ENCODE assay signal across 27 cellular contexts in the genomic region with DNA sequence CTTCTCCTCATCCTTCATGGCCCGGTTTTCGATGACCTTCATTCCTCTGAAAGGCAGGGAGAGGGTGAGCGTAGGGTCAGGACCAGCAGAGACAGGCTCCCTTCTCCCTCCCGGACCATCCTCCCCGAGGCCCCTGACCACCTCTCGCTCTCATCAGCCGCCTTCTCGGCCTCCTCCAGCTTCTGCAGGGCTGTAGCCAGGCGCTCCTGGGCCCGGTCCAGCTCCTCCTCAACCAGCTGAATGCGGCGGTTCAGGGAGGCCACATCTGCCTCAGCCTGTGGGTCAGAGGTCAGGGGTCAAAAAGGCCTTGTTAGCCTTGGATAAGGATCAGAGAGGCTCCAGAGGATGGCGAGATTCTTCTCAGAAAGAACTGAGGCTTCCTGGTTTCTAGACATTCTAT. TPM values are rescaled to one million over a fixed set of nuclear protein-coding genes. Genes with fewer than 3 reads are reported as not detected.
DNase-seq lines count a peak whose midpoint lies in the region; ATAC-seq, FAIRE-seq and TF ChIP-seq lines count a peak whose summit lies in the region.
"Had no signal": no experiment of that assay in that cellular context is flagged by ENCODE, and none has a peak within 500 bp of the region (broad histone marks: within the 10 kb centered on the region; RNA-seq: fewer than 3 reads in every experiment).

No MANE protein-coding gene starts in this region.

- no peak overlapping the region for H3K4me3 ChIP-seq in cardiac muscle cell
- H3K4me3 ChIP-seq in kidney (ENCODE audit: low read length in 2 of 2) = no peak overlapping the region
- peak overlapping the region in 1 of 2 donors; percentile 8 for H3K4me3 ChIP-seq in prostate gland
- H3K4me3 ChIP-seq in vagina = peak overlapping the region; percentile 19 to 28
- H3K4me3 ChIP-seq: adrenal gland, SK-N-MC had no signal

- H3K4me1 ChIP-seq in cardiac muscle cell (ENCODE audit: low read depth) = peaks cover 32% of the 10 kb centered on the region
- H3K4me1 ChIP-seq in kidney (ENCODE audit: control insufficient read depth in 1 of 2, insufficient read depth in 1 of 2, low read depth in 1 of 2, low read length in 2 of 2) = peaks cover 0 to 6% of the 10 kb centered on the region in 2 donors
- H3K4me1 ChIP-seq in prostate gland (replicated peaks) = no peaks in the 10 kb centered on the region
- peaks cover 32% of the 10 kb centered on the region for H3K4me1 ChIP-seq in vagina

- H3K27me3 ChIP-seq in cardiac muscle cell (no peaks in the 10 kb centered on the region), prostate gland (replicated peaks; ENCODE audit: insufficient read depth) (no peaks in the 10 kb centered on the region), vagina (no peaks in the 10 kb centered on the region)
- H3K27me3 ChIP-seq: adrenal gland, tibial nerve had no signal

- peaks cover 36% of the 10 kb centered on the region for H3K36me3 ChIP-seq in cardiac muscle cell
- H3K36me3 ChIP-seq in kidney (ENCODE audit: control insufficient read depth in 1 of 2, insufficient read depth in 2 of 2, low read length in 2 of 2) = peaks cover 0 to 2% of the 10 kb centered on the region in 2 donors
- no peaks in the 10 kb centered on the region for H3K36me3 ChIP-seq in prostate gland
- peaks cover 0 to 11% of the 10 kb centered on the region in 2 donors for H3K36me3 ChIP-seq in vagina

- no peak for FAIRE-seq in kidney (lab: Jason Lieb, UNC)

- ATAC-seq in Right ventricle myocardium superior (ENCODE audit: poor library complexity) (no peak), HG03159 (IDR thresholded peaks at IDR 0.05; ENCODE audit: unreplicated experiment) (no peak)
- ATAC-seq: esophagus mucosa; lower lobe of right lung; stimulated activated naive B cell treated with anti-CD40 and anti-IgM and Interleukin-4, amounts not matched to agents 10 μg/mL and 1 μg/mL and 100 μg/mL, for 72 hours; WTC11 had no signal

- no peak overlapping the region for H3K9ac ChIP-seq in kidney (ENCODE audit: low read length in 2 of 2)

- H3K9me3 ChIP-seq in cardiac muscle cell (ENCODE audit: low read depth) (no peaks in the 10 kb centered on the region), kidney (ENCODE audit: control insufficient read depth in 1 of 2, low read length in 2 of 2) (no peaks in the 10 kb centered on the region), prostate gland (no peaks in the 10 kb centered on the region), vagina (no peaks in the 10 kb centered on the region)
- H3K9me3 ChIP-seq: adrenal gland, Caco-2, lower lobe of right lung, tibial nerve had no signal

- TF ChIP-seq POLR2A in prostate gland (IDR thresholded peaks at IDR 0.05) (no peak), vagina (IDR thresholded peaks at IDR 0.05) (no peak)

- DNase-seq in cardiac muscle cell (ENCODE audit: low read depth in 1 of 2, low spot score in 1 of 2) (no peak), Right ventricle myocardium superior (no peak), kidney (peak; percentile 84), prostate gland (ENCODE audit: low spot score) (no peak), vagina (ENCODE audit: extremely low spot score in 2 of 2) (no peak), NCI-H774 (lab: John Stamatoyannopoulos, UW) (no peak)
- DNase-seq in activated CD4-positive, alpha-beta T cell treated with anti-CD3 and anti-CD28 coated beads for 48 hours = no peak
- DNase-seq: 8988T; activated CD4-positive, alpha-beta memory T cell treated with anti-CD3 and anti-CD28 coated beads for 36 hours; activated gamma-delta T cell; adrenal gland; Caco-2; central memory CD4-positive, alpha-beta T cell; DND-41; GOT3; KG1; lower lobe of right lung; MV-4-11; NCI-H1930; NCI-H446; occipital lobe; stimulated activated naive B cell treated with anti-CD40 and anti-IgM and Interleukin-4, amounts not matched to agents 10 μg/mL and 1 μg/mL and 100 μg/mL, for 72 hours had no signal

- H3K27ac ChIP-seq in cardiac muscle cell = peak overlapping the region; percentile 95
- no peak overlapping the region for H3K27ac ChIP-seq in kidney (ENCODE audit: low read depth in 2 of 2, low read length in 2 of 2)
- H3K27ac ChIP-seq in prostate gland = peak overlapping the region; percentile 40 to 90
- H3K27ac ChIP-seq in vagina = no peak overlapping the region
- H3K27ac ChIP-seq: adrenal gland, lower lobe of right lung, SK-N-MC had no signal

- WGBS in prostate gland = 62% methylated on average over 13 of the region's 13 CpGs

- intact Hi-C loops in Right ventricle myocardium superior (cut with DNase I) (no loop called here), kidney (cut with DNase I) (no loop called here), prostate gland (cut with DNase I) (no loop called here), vagina (cut with DNase I) (no loop called here)

- TF ChIP-seq CTCF in cardiac muscle cell (IDR thresholded peaks at IDR 0.05; ENCODE audit: low read depth, low read length) (no peak), kidney (IDR thresholded peaks at IDR 0.05; ENCODE audit: borderline replicate concordance, extremely low read depth, insufficient read depth) (no peak), prostate gland (IDR thresholded peaks at IDR 0.05) (no peak), vagina (IDR thresholded peaks at IDR 0.05) (no peak)

RNA-seq across cellular contexts. Expression of a gene that starts 4.2 kb away (rescaled TPM):
- 645 and 899 TPM in 2 replicates for total RNA-seq in cardiac muscle cell
- 761 and 1,591 TPM in 2 replicates for polyA plus RNA-seq in cardiac muscle cell
- 966 TPM for total RNA-seq in Right ventricle myocardium superior
- total RNA-seq in kidney = 218 TPM
- polyA plus RNA-seq in kidney (ENCODE audit: insufficient read depth, low read depth, low replicate concordance) = 287 TPM
- 1,000 to 10,000 TPM; 1,037 to 1,042 TPM for total RNA-seq in prostate gland
- total RNA-seq in vagina = 460 TPM

RNA-seq across cellular contexts. Expression of a gene that starts 11.8 kb away (rescaled TPM):
- total RNA-seq in cardiac muscle cell = 2.4 and 3.1 TPM in 2 replicates
- polyA plus RNA-seq in cardiac muscle cell = 2.6 and 4.9 TPM in 2 replicates
- not detected for total RNA-seq in Right ventricle myocardium superior
- 0.85 TPM for total RNA-seq in kidney
- polyA plus RNA-seq in kidney (ENCODE audit: insufficient read depth, low read depth, low replicate concordance) = 0.67 TPM
- total RNA-seq in prostate gland = not detected
- total RNA-seq in vagina = 0.98 TPM
- total RNA-seq: Caco-2, lower lobe of right lung had no signal

RNA-seq across cellular contexts. Expression of a gene that starts 20.5 kb away (rescaled TPM):
- total RNA-seq in cardiac muscle cell (1.5 and 12.6 TPM in 2 replicates), Right ventricle myocardium superior (0.24 TPM), kidney (0.72 TPM), prostate gland (1 to 10 TPM; 1.1 to 1.8 TPM), vagina (1.2 TPM)
- polyA plus RNA-seq in cardiac muscle cell (5.6 and 36.9 TPM in 2 replicates), kidney (ENCODE audit: insufficient read depth, low read depth, low replicate concordance) (0.17 TPM)

RNA-seq across cellular contexts. Expression of a gene that starts 27.4 kb away (rescaled TPM):
- total RNA-seq in cardiac muscle cell (26.5 and 29.3 TPM in 2 replicates), Right ventricle myocardium superior (48.4 TPM), kidney (26.8 TPM), prostate gland (10 to 100 TPM; 22.8 to 26.2 TPM), vagina (17.2 TPM)
- polyA plus RNA-seq in cardiac muscle cell (68.5 and 75.1 TPM in 2 replicates), kidney (ENCODE audit: insufficient read depth, low read depth, low replicate concordance) (52.3 TPM)

RNA-seq across cellular contexts. Expression of a gene that starts 27.7 kb away (rescaled TPM):
- 6,299 and 17,487 TPM in 2 replicates for total RNA-seq in cardiac muscle cell
- not detected in 2 replicates for polyA plus RNA-seq in cardiac muscle cell
- 19,155 TPM for total RNA-seq in Right ventricle myocardium superior
- 36,256 TPM for total RNA-seq in kidney
- not detected for polyA plus RNA-seq in kidney (ENCODE audit: insufficient read depth, low read depth, low replicate concordance)
- over 10,000 TPM in 1 of 2 donors, 1,000 to 10,000 TPM in 1; 1,879 to 13,864 TPM for total RNA-seq in prostate gland
- 8,462 TPM for total RNA-seq in vagina

Comparison
In these comparisons a context has a peak if more than half of its experiments do, and no peak if none do; other contexts are left out.
1. H3K27ac ChIP-seq: peak in cardiac muscle cell (single experiment) and prostate gland (2 of 2); none in kidney (0 of 2) and vagina (single experiment).
2. H3K4me3 ChIP-seq: peak in vagina (2 of 2); none in cardiac muscle cell (single experiment) and kidney (0 of 2).